In the genomic region with DNA sequence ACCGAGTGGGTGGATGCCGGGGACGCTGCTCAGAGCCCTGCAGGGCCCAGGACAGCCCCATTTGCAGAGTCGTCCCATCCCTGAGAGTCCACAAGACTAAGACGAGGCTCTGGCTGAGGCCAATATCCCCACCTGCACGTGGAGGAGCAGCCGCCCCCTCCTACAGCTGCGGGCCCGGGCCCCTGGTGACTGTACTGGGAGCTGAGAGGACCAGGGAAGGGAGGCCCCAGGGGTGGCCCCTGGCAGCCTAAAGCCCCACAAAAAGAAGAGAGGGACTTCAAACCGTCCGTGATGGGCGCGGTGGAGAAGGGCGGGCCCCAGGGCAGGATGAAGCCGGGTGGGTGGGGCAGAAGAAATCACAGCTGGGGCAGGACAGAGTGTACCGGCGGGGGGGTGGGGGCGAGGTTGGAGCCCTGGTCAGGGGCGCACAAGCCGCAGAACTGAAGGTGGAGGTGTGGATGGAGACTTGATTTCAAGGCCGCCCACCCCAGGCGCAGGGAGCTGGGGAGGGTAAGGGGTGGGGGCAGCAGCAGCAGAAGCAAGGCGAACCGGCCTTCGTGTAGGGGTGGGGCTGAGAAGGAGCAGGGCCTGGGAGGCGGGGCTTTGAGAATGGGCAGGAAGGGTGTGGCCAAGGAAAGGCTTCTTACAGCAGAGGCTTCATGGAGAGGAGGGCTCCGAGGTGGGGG, we compare ENCODE assay signal across 7 cellular contexts. TPM values are rescaled to one million over a fixed set of nuclear protein-coding genes. Genes with fewer than 3 reads are reported as not detected.
DNase-seq lines count a peak whose midpoint lies in the region; ATAC-seq and TF ChIP-seq lines count a peak whose summit lies in the region.
"Had no signal": no experiment of that assay in that cellular context is flagged by ENCODE, and none has a peak within 500 bp of the region (broad histone marks: within the 10 kb centered on the region; RNA-seq: fewer than 3 reads in every experiment).

No MANE protein-coding gene starts in this region.

- WGBS in gastroesophageal sphincter (ENCODE audit: low coverage in 1 of 2), 2 donors, result 40% methylated on average over 1 of the region's 27 CpGs; no CpG with 5 or more reads in 1 of the 2 donors

- H3K4me3 ChIP-seq in gastroesophageal sphincter (no peak overlapping the region), MG63 (no peak overlapping the region)

- no peaks in the 10 kb centered on the region for H3K9me3 ChIP-seq in gastroesophageal sphincter
- H3K9me3 ChIP-seq in MG63, result no peaks in the 10 kb centered on the region

- H3K36me3 ChIP-seq in gastroesophageal sphincter (peaks cover 0 to 91% of the 10 kb centered on the region in 2 donors), MG63 (peaks cover 5% of the 10 kb centered on the region; the same call in 1 of the 2 replicates)

- no peak for TF ChIP-seq POLR2A in gastroesophageal sphincter (IDR thresholded peaks at IDR 0.05)

- no peak for TF ChIP-seq CTCF in gastroesophageal sphincter (IDR thresholded peaks at IDR 0.05)

- ATAC-seq in gastroesophageal sphincter, result no peak

- no peak for TF ChIP-seq EP300 in gastroesophageal sphincter (IDR thresholded peaks at IDR 0.05)

- peaks cover 0 to 42% (median 6%) of the 10 kb centered on the region in 3 donors for H3K4me1 ChIP-seq in gastroesophageal sphincter

- H3K27ac ChIP-seq in gastroesophageal sphincter, result peak overlapping the region in 3 of 4 donors; percentile 48 to 70 (median 56)

- H3K27me3 ChIP-seq in gastroesophageal sphincter, result no peaks in the 10 kb centered on the region
- H3K27me3 ChIP-seq in MG63, result no peaks in the 10 kb centered on the region

- DNase-seq in NCI-H2029 (lab: John Stamatoyannopoulos, UW) (peak; percentile 74), NCI-H2029 treated with DMSO at 0.1 percent for 48 hours (lab: John Stamatoyannopoulos, UW) (no peak), MG63 (no peak)
- DNase-seq in activated CD4-positive, alpha-beta T cell treated with anti-CD3 and anti-CD28 coated beads, Interleukin-2, amount 50 U/mL, for 4 hours, result peak; percentile 70 to 72
- peak; percentile 58 to 62 for DNase-seq in stimulated activated CD8-positive, alpha-beta memory T cell treated with anti-CD3 and anti-CD28 coated beads, Interleukin-7, amount 100 ng/mL, for 4 hours (ENCODE audit: low read depth in 2 of 2)

RNA-seq across cellular contexts. Expression of gene CFD, which starts 12.9 kb away (rescaled TPM):
- total RNA-seq in gastroesophageal sphincter, result 1,000 to 10,000 TPM in 1 of 4 donors, 100 to 1,000 TPM in 3; 229 to 1,118 (median 654) TPM
- 2.8 TPM in 1 of 2 replicates, not detected in the other for total RNA-seq in MG63 (2014; rRNA removed; shearing (Covaris generic); ENCODE audit: low replicate concordance)

RNA-seq across cellular contexts. Expression of gene ELANE, which starts 20.3 kb away (rescaled TPM):
- total RNA-seq in gastroesophageal sphincter, result 1 to 10 TPM in 3 of 4 donors, under 1 TPM in 1; 0.49 to 2.3 (median 1.7) TPM
- not detected in 2 replicates for total RNA-seq in MG63 (2014; rRNA removed; shearing (Covaris generic); ENCODE audit: low replicate concordance)
- total RNA-seq: myocyte had no signal

RNA-seq across cellular contexts. Expression of gene MED16, which starts 20.6 kb away (rescaled TPM):
- total RNA-seq in gastroesophageal sphincter, result 10 to 100 TPM; 20.2 to 40.3 (median 28.1) TPM
- total RNA-seq in MG63 (2014; rRNA removed; shearing (Covaris generic); ENCODE audit: low replicate concordance), result 18.1 and 20.4 TPM in 2 replicates

RNA-seq across cellular contexts. Expression of gene RNU6-9, which starts 20.9 kb away (rescaled TPM):
- not detected for total RNA-seq in gastroesophageal sphincter
- total RNA-seq in MG63 (2014; rRNA removed; shearing (Covaris generic); ENCODE audit: low replicate concordance), result not detected in 2 replicates
- total RNA-seq: myocyte had no signal

RNA-seq across cellular contexts. Expression of gene PRTN3, which starts 31.6 kb away (rescaled TPM):
- total RNA-seq in gastroesophageal sphincter, result not detected
- not detected in 2 replicates for total RNA-seq in MG63 (2014; rRNA removed; shearing (Covaris generic); ENCODE audit: low replicate concordance)
- total RNA-seq: myocyte had no signal

Comparison
In these comparisons a context has a peak if more than half of its experiments do, and no peak if none do; other contexts are left out.
1. DNase-seq: peak in NCI-H2029 (single experiment), activated CD4-positive, alpha-beta T cell treated with anti-CD3 and anti-CD28 coated beads, Interleukin-2, amount 50 U/mL, for 4 hours (2 of 2) and stimulated activated CD8-positive, alpha-beta memory T cell treated with anti-CD3 and anti-CD28 coated beads, Interleukin-7, amount 100 ng/mL, for 4 hours (2 of 2); none in NCI-H2029 treated with DMSO at 0.1 percent for 48 hours (single experiment) and MG63 (single experiment).
2. RNA of gene CFD, which starts 12.9 kb away (total RNA-seq): 229 to 1,118 TPM in gastroesophageal sphincter; 2.8 TPM in MG63; every median in the first group is over 10 times any median in the second.